ENCODE assay signal across 1 cellular context in the genomic region with DNA sequence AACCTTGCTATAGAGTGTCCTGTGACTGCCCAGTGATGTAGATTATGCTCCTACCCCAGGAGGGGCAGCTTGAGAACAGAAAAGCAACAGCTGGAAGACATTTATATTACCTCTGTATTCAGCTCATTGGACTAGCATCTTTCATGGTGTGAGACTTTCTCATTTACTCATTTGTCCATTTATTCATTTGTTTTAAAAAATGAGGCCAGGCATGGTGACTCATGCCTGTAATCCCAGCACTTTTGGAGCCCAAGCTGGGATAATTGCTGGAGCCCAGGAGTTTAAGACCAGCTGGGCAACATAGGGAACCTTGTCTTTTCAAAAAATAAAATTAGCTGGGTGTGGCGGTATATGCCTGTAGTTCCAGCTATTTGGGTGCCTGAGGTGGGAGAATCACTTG.
TF ChIP-seq lines count a peak whose summit lies in the region.

No MANE protein-coding gene starts in this region.

TF ChIP-seq in SK-N-SH, 30 proteins besides CTCF, POLR2A, EP300 and RAD21:
- TF ChIP-seq CHD2 (IDR thresholded peaks at IDR 0.05; ENCODE audit: low read length, partially characterized antibody), result no peak
- TF ChIP-seq YY1 (IDR thresholded peaks at IDR 0.05; ENCODE audit: low read depth), result no peak
- no peak for TF ChIP-seq TAF1 (IDR thresholded peaks at IDR 0.05; ENCODE audit: borderline replicate concordance, low read depth, low read length)
- no peak for TF ChIP-seq NRF1 (IDR thresholded peaks at IDR 0.05; ENCODE audit: low read depth, low read length)
- TF ChIP-seq RXRA (IDR thresholded peaks at IDR 0.05; ENCODE audit: borderline replicate concordance, low read depth), result no peak
- TF ChIP-seq SMC3 (IDR thresholded peaks at IDR 0.05; ENCODE audit: low read depth, low read length), result no peak
